8 cellular contexts compared by ENCODE assay signal in genomic region chr9:121707477-121708424, GRCh38. TPM values are rescaled to one million over a fixed set of nuclear protein-coding genes. Genes with fewer than 3 reads are reported as not detected.
DNase-seq lines count a peak whose midpoint lies in the region; ATAC-seq and TF ChIP-seq lines count a peak whose summit lies in the region.

No MANE protein-coding gene starts in this region.

- no peak overlapping the region for H3K4me3 ChIP-seq in right atrium auricular region

- no peak overlapping the region for H3K4me3 Mint-ChIP-seq in T-helper 2 cell treated with Interferon-gamma antibody and Interleukin-4, amounts not matched to agents 5 μg/mL and 100 μg/mL, for 36 hours

- no peaks in the 10 kb centered on the region for H3K9me3 ChIP-seq in right atrium auricular region

- no peaks in the 10 kb centered on the region for H3K27me3 ChIP-seq in right atrium auricular region

- H3K4me1 ChIP-seq in right atrium auricular region, result peaks cover 0 to 37% of the 10 kb centered on the region in 2 donors

- H3K27ac Mint-ChIP-seq in T-helper 2 cell treated with Interferon-gamma antibody and Interleukin-4, amounts not matched to agents 5 μg/mL and 100 μg/mL, for 36 hours, result no peak overlapping the region

- H3K27me3 Mint-ChIP-seq in T-helper 2 cell treated with Interferon-gamma antibody and Interleukin-4, amounts not matched to agents 5 μg/mL and 100 μg/mL, for 36 hours (ENCODE audit: low read depth), result peaks cover 23% of the 10 kb centered on the region

- peak; percentile 14 for DNase-seq in EL
- DNase-seq in T-helper 2 cell treated with Interferon-gamma antibody and Interleukin-4, amounts not matched to agents 5 μg/mL and 100 μg/mL, for 36 hours (ENCODE audit: low spot score), result peak; percentile 4
- no peak for DNase-seq in GM03348 (ENCODE audit: low spot score)
- no peak for DNase-seq in kidney tubule cell (ENCODE audit: low spot score)
- DNase-seq in right atrium auricular region (ENCODE audit: low spot score), result no peak
- DNase-seq in NCI-H187 treated with DMSO at 0.1 percent for 48 hours (lab: John Stamatoyannopoulos, UW), result no peak

- no peaks in the 10 kb centered on the region for H3K36me3 ChIP-seq in right atrium auricular region

- no peak overlapping the region for H3K27ac ChIP-seq in right atrium auricular region

- no peaks in the 10 kb centered on the region for H3K36me3 Mint-ChIP-seq in T-helper 2 cell treated with Interferon-gamma antibody and Interleukin-4, amounts not matched to agents 5 μg/mL and 100 μg/mL, for 36 hours (ENCODE audit: low read depth)

- TF ChIP-seq CTCF in right atrium auricular region (IDR thresholded peaks at IDR 0.05), result no peak

- H3K4me1 Mint-ChIP-seq in T-helper 2 cell treated with Interferon-gamma antibody and Interleukin-4, amounts not matched to agents 5 μg/mL and 100 μg/mL, for 36 hours (ENCODE audit: low read depth), result peaks cover 14% of the 10 kb centered on the region

- ATAC-seq in GM19324 (IDR thresholded peaks at IDR 0.05; ENCODE audit: low FRiP score, unreplicated experiment) (peak; percentile 86), HG02981 (IDR thresholded peaks at IDR 0.05; ENCODE audit: unreplicated experiment) (peak; percentile 92)

- H3K9me3 Mint-ChIP-seq in T-helper 2 cell treated with Interferon-gamma antibody and Interleukin-4, amounts not matched to agents 5 μg/mL and 100 μg/mL, for 36 hours, result no peaks in the 10 kb centered on the region

RNA-seq across cellular contexts. Expression of gene DAB2IP, which starts 56.3 kb away (rescaled TPM):
- total RNA-seq in right atrium auricular region, result 10 to 100 TPM; 38.0 to 47.0 TPM

Comparison
In these comparisons a context has a peak if more than half of its experiments do, and no peak if none do; other contexts are left out.
1. DNase-seq: peak in EL (single experiment) and T-helper 2 cell treated with Interferon-gamma antibody and Interleukin-4, amounts not matched to agents 5 μg/mL and 100 μg/mL, for 36 hours (single experiment); none in GM03348 (single experiment), kidney tubule cell (single experiment), right atrium auricular region (single experiment) and NCI-H187 treated with DMSO at 0.1 percent for 48 hours (single experiment).